ENCODE assay signal across 8 cellular contexts in the genomic region with DNA sequence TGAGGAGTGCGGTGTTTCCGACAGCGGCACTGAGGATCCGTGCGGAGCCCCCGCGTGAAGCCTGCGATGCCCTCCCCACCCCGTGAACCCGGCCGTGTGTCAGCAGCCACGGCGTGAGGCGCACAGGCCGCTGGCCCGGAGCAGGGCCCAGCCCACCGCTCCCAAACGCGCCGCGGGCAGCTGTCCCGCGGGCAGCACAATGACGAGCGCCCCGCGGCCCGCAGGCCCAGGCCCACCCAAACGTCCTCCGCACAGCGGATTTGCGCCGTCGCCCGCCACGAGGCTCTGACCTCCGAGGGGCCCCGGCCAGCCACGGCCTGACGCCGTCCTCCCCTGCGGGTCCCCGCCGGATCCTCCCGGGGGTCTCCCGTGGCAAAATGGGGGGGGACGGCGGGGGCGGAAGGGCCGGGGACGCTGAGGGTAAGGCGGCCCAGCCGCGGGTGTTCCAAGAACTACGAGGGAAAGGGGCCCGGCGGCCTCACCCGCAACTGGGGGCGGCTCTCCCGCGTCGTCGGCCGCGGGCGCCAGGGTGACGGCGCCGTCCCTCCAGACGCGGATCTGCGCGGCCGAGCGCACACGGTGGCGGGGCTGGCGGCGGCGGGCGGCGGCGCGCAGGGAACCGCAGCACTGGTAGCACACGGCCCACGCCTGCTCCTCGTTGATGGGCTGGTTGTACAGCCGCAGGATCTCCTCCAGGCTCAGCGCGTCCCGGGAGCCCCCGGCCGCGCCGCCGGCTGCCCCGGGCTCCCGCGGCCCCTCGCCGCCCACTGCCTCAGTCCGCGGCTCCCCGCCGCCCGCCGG. TPM values are rescaled to one million over a fixed set of nuclear protein-coding genes. Genes with fewer than 3 reads are reported as not detected.
DNase-seq lines count a peak whose midpoint lies in the region; ATAC-seq and TF ChIP-seq lines count a peak whose summit lies in the region.

No MANE protein-coding gene starts in this region.

- no peaks in the 10 kb centered on the region for H3K36me3 Mint-ChIP-seq in activated T-helper 17 cell treated with anti-CD3 and anti-CD28 coated beads, Interleukin-2, amount 50 U/mL, for 72 hours (ENCODE audit: low read depth)
- no peaks in the 10 kb centered on the region for H3K36me3 Mint-ChIP-seq in neural crest cell (ENCODE audit: low read depth)

- peaks cover 17% of the 10 kb centered on the region for H3K4me1 Mint-ChIP-seq in activated T-helper 17 cell treated with anti-CD3 and anti-CD28 coated beads, Interleukin-2, amount 50 U/mL, for 72 hours
- peaks cover 46% of the 10 kb centered on the region for H3K4me1 Mint-ChIP-seq in neural crest cell

- peak overlapping the region; percentile 67 for H3K4me3 Mint-ChIP-seq in activated T-helper 17 cell treated with anti-CD3 and anti-CD28 coated beads, Interleukin-2, amount 50 U/mL, for 72 hours
- H3K4me3 Mint-ChIP-seq in neural crest cell = peak overlapping the region; percentile 90

- peak overlapping the region; percentile 69 to 70 for H3K4me3 ChIP-seq in foreskin fibroblast (ENCODE audit: low read depth in 1 of 2, low read length in 2 of 2)

- H3K27ac Mint-ChIP-seq in activated T-helper 17 cell treated with anti-CD3 and anti-CD28 coated beads, Interleukin-2, amount 50 U/mL, for 72 hours = no peak overlapping the region
- peak overlapping the region; percentile 98 for H3K27ac Mint-ChIP-seq in neural crest cell (ENCODE audit: unreplicated experiment)

- DNase-seq in GDM1 (lab: John Stamatoyannopoulos, UW) (peak; percentile 53), KBM-7 (peak; percentile 31), foreskin fibroblast (peak; percentile 32 to 71), neural crest cell (ENCODE audit: low read depth, low spot score) (peak; percentile 25), SKM-1 treated with dmso at 0.1 percent for 144 hours (lab: John Stamatoyannopoulos, UW; ENCODE audit: unreplicated experiment) (no peak), HPDE6-E6E7 (ENCODE audit: extremely low spot score) (no peak)

- no peaks in the 10 kb centered on the region for H3K27me3 Mint-ChIP-seq in activated T-helper 17 cell treated with anti-CD3 and anti-CD28 coated beads, Interleukin-2, amount 50 U/mL, for 72 hours
- no peaks in the 10 kb centered on the region for H3K27me3 Mint-ChIP-seq in neural crest cell (ENCODE audit: low read depth)

- ATAC-seq in GM21576 (IDR thresholded peaks at IDR 0.05; ENCODE audit: unreplicated experiment) = peak; percentile 32
- peak; percentile 47 for ATAC-seq in activated T-helper 17 cell treated with anti-CD3 and anti-CD28 coated beads, Interleukin-2, amount 50 U/mL, for 72 hours (replicated peaks)

- TF ChIP-seq CTCF in foreskin fibroblast (IDR thresholded peaks at IDR 0.05; ENCODE audit: low read depth, low read length) (no peak), neural crest cell (conservative IDR thresholded peaks at IDR 0.05) (no peak)

- no peaks in the 10 kb centered on the region for H3K9me3 Mint-ChIP-seq in activated T-helper 17 cell treated with anti-CD3 and anti-CD28 coated beads, Interleukin-2, amount 50 U/mL, for 72 hours
- H3K9me3 Mint-ChIP-seq in neural crest cell = no peaks in the 10 kb centered on the region

- in situ Hi-C loops in KBM-7 (cut with MboI; ENCODE audit: low pct_unique_long_range_greater_than_20kb, low sequenced_read_pairs) = loop anchor here (25.0 kb wide), 2 partner anchors 120 to 270 kb away; partner anchors contain the start of gene AFG3L2

RNA-seq across cellular contexts. Expression of gene SPIRE1, which starts 0.7 kb away (rescaled TPM):
- total RNA-seq in activated T-helper 17 cell treated with anti-CD3 and anti-CD28 coated beads, Interleukin-2, amount 50 U/mL, for 72 hours = 10 to 100 TPM in 1 of 2 donors, 1 to 10 TPM in 1; 5.0 to 12.4 TPM
- total RNA-seq in neural crest cell = 34.9 and 40.5 TPM in 2 replicates

RNA-seq across cellular contexts. Expression of gene CEP76, which starts 45.3 kb away (rescaled TPM):
- total RNA-seq in activated T-helper 17 cell treated with anti-CD3 and anti-CD28 coated beads, Interleukin-2, amount 50 U/mL, for 72 hours = 10 to 100 TPM; 12.0 to 14.7 TPM
- 11.2 and 15.4 TPM in 2 replicates for total RNA-seq in neural crest cell

RNA-seq across cellular contexts. Expression of gene PSMG2, which starts 45.6 kb away (rescaled TPM):
- 100 to 1,000 TPM in 1 of 2 donors, 10 to 100 TPM in 1; 59.6 to 105 TPM for total RNA-seq in activated T-helper 17 cell treated with anti-CD3 and anti-CD28 coated beads, Interleukin-2, amount 50 U/mL, for 72 hours
- 61.4 and 69.0 TPM in 2 replicates for total RNA-seq in neural crest cell

Comparison
In these comparisons a context has a peak if more than half of its experiments do, and no peak if none do; other contexts are left out.
1. DNase-seq: peak in GDM1 (single experiment), KBM-7 (single experiment), foreskin fibroblast (2 of 2) and neural crest cell (single experiment); none in SKM-1 treated with dmso at 0.1 percent for 144 hours (single experiment) and HPDE6-E6E7 (single experiment).